13 cellular contexts compared by ENCODE assay signal in genomic region chr14:40221428-40221827, GRCh38.
"Had no signal": no experiment of that assay in that cellular context is flagged by ENCODE, and none has a peak within 500 bp of the region (broad histone marks: within the 10 kb centered on the region; RNA-seq: fewer than 3 reads in every experiment).

No MANE protein-coding gene starts in this region.

- H3K27me3 ChIP-seq: gastrocnemius medialis, stomach had no signal

- H3K4me3 ChIP-seq: gastrocnemius medialis, stomach, thoracic aorta had no signal

- DNase-seq: activated CD4-positive, alpha-beta T cell treated with anti-CD3 and anti-CD28 coated beads, Interleukin-2, amount 50 U/mL, for 4 hours; activated CD4-positive, CD25-positive, alpha-beta regulatory T cell treated with anti-CD3 and anti-CD28 coated beads, Interleukin-2, amount 50 U/mL, for 72 hours; activated CD8-positive, alpha-beta memory T cell treated with anti-CD3 and anti-CD28 coated beads, Interleukin-2, amount 10 ng/mL, durations not matched to agents 7 days and 5 days; activated effector memory CD4-positive, alpha-beta T cell treated with Interleukin-2 at 50 U/mL for 16 hours; activated T-cell treated with anti-CD3 and anti-CD28 coated beads, Interleukin-2, amount 50 U/mL, for 24 hours; cortex of kidney; effector memory CD4-positive, alpha-beta T cell; gastrocnemius medialis; stimulated activated CD4-positive, alpha-beta T cell treated with anti-CD3 and anti-CD28 coated beads, Interleukin-15, amount 100 ng/mL, for 24 hours; stimulated activated CD4-positive, alpha-beta T cell treated with anti-CD3 and anti-CD28 coated beads, Interleukin-4, amount 100 ng/mL, for 24 hours; stomach had no signal

- H3K4me1 ChIP-seq: gastrocnemius medialis, stomach had no signal

- ATAC-seq: activated CD8-positive, alpha-beta memory T cell treated with anti-CD3 and anti-CD28 coated beads, Interleukin-2, amount 10 ng/mL, durations not matched to agents 7 days and 5 days; gastrocnemius medialis had no signal

- H3K27ac ChIP-seq: epithelial cell of prostate, gastrocnemius medialis, stomach, thoracic aorta had no signal

- H3K9me3 ChIP-seq: gastrocnemius medialis, thoracic aorta had no signal

- H3K36me3 ChIP-seq: gastrocnemius medialis, stomach, thoracic aorta had no signal
